ENCODE assay signal across 25 cellular contexts in the genomic region with DNA sequence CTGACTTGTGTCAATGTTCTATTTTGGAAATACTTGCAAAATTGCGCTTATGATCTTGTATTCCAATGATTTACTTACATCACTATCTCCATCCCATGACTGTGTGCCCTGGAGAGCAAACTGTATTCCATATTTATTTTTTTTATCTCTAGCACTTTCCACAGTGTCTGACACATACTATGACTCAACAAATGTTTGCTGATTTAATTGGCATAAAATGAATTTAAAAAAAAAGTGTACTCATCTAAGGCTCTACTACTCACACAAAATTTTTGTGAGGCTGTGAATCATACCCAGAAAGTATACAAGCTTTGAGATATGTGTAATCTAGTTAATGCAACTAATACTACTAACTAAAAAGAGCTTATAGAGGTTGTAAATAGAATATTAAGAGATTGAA.
A peak's percentile ranks its signal among the peaks of the same experiment; 100 is the strongest.
DNase-seq lines count a peak whose midpoint lies in the region; ATAC-seq, FAIRE-seq and TF ChIP-seq lines count a peak whose summit lies in the region.
"Had no signal": no experiment of that assay in that cellular context is flagged by ENCODE, and none has a peak within 500 bp of the region (broad histone marks: within the 10 kb centered on the region; RNA-seq: fewer than 3 reads in every experiment).

No MANE protein-coding gene starts in this region.

- TF ChIP-seq RAD21 in IMR-90 (IDR thresholded peaks at IDR 0.05; ENCODE audit: low read length): no peak

- no peak overlapping the region for H2BK5ac ChIP-seq in IMR-90 (ENCODE audit: low read depth, low read length, poor library complexity, severe bottlenecking)

- no peak overlapping the region for H2BK20ac ChIP-seq in IMR-90 (ENCODE audit: low read depth, low read length)

- H2BK120ac ChIP-seq in IMR-90 (ENCODE audit: low read depth, low read length): no peak overlapping the region

- H3K56ac ChIP-seq in IMR-90 (ENCODE audit: extremely low read depth, insufficient read depth, low read length): no peak overlapping the region

- no peak for FAIRE-seq in astrocyte (lab: Jason Lieb, UNC)
- FAIRE-seq: small intestine had no signal

- CTCF ChIA-PET in IMR-90 (lab: Yijun Ruan, JAX): no interaction called here

- peak overlapping the region; percentile 9 for H3K27ac Mint-ChIP-seq in astrocyte (ENCODE audit: unreplicated experiment)
- H3K27ac Mint-ChIP-seq: activated CD4-positive, alpha-beta T cell treated with anti-CD3 and anti-CD28 coated beads, Interleukin-2, amount 10 ng/mL, durations not matched to agents 7 days and 5 days; activated naive CD4-positive, alpha-beta T cell treated with anti-CD3 and anti-CD28 coated beads, Interleukin-2, amount 50 U/mL, for 24 hours; activated T-helper 1 cell treated with anti-CD3 and anti-CD28 coated beads, Interleukin-12 subunit alpha, Interleukin-12 subunit beta, Interleukin-2, Interleukin-4 antibody, amounts not matched to agents 30 ng/mL and 10 ng/mL and 1 ng/mL, durations not matched to agents 14 hours and 24 hours and 36 hours; B cell; GM23338; stimulated activated memory B cell treated with anti-CD40 and anti-IgM and Interleukin-4, amounts not matched to agents 10 μg/mL and 1 μg/mL and 100 μg/mL, for 72 hours had no signal

- H3K9ac ChIP-seq in IMR-90 (ENCODE audit: low read depth, low read length) (no peak overlapping the region), astrocyte (ENCODE audit: low read length) (no peak overlapping the region)
- H3K9ac ChIP-seq: SK-N-SH had no signal

- H3K9me3 ChIP-seq in IMR-90 (ENCODE audit: control insufficient read depth, insufficient read depth, low read length): no peaks in the 10 kb centered on the region
- no peaks in the 10 kb centered on the region for H3K9me3 ChIP-seq in astrocyte (ENCODE audit: insufficient read depth, low read depth, low read length)
- no peaks in the 10 kb centered on the region for H3K9me3 ChIP-seq in gastrocnemius medialis
- no peaks in the 10 kb centered on the region for H3K9me3 ChIP-seq in upper lobe of right lung
- H3K9me3 ChIP-seq: colonic mucosa, MG63, neutrophil, thoracic aorta had no signal

- H3K79me2 ChIP-seq in astrocyte (ENCODE audit: insufficient read depth, low read length): no peaks in the 10 kb centered on the region

- H3K79me1 ChIP-seq in IMR-90 (ENCODE audit: low read depth in 1 of 2, low read length in 2 of 2): no peaks in the 10 kb centered on the region

- no peaks in the 10 kb centered on the region for H3K27me3 Mint-ChIP-seq in astrocyte (ENCODE audit: low read depth, unreplicated experiment)
- H3K27me3 Mint-ChIP-seq: activated CD4-positive, alpha-beta T cell treated with anti-CD3 and anti-CD28 coated beads, Interleukin-2, amount 10 ng/mL, durations not matched to agents 7 days and 5 days; activated naive CD4-positive, alpha-beta T cell treated with anti-CD3 and anti-CD28 coated beads, Interleukin-2, amount 50 U/mL, for 24 hours; B cell; stimulated activated memory B cell treated with anti-CD40 and anti-IgM and Interleukin-4, amounts not matched to agents 10 μg/mL and 1 μg/mL and 100 μg/mL, for 72 hours had no signal

- no peak overlapping the region for H3K18ac ChIP-seq in IMR-90 (ENCODE audit: low read depth, low read length)

- no peak overlapping the region for H2BK15ac ChIP-seq in IMR-90 (ENCODE audit: low read depth, low read length)

- H3K36me3 ChIP-seq in IMR-90 (ENCODE audit: control insufficient read depth, insufficient read depth, low read length): no peaks in the 10 kb centered on the region
- H3K36me3 ChIP-seq in astrocyte (ENCODE audit: insufficient read depth, low read length): no peaks in the 10 kb centered on the region
- H3K36me3 ChIP-seq in gastrocnemius medialis: no peaks in the 10 kb centered on the region
- no peaks in the 10 kb centered on the region for H3K36me3 ChIP-seq in upper lobe of right lung
- H3K36me3 ChIP-seq: colonic mucosa, MG63, neutrophil, thoracic aorta had no signal

- no peak overlapping the region for H3K14ac ChIP-seq in IMR-90 (replicated peaks; ENCODE audit: low read depth, low read length)

- dilution Hi-C loops in IMR-90 (cut with HindIII; ENCODE audit: low sequenced_read_pairs, unreplicated experiment): no loop called here

- H2AK5ac ChIP-seq in IMR-90 (ENCODE audit: low read depth, low read length): no peak overlapping the region

- no peaks in the 10 kb centered on the region for H3K9me1 ChIP-seq in IMR-90 (ENCODE audit: insufficient read depth, low read length)

- H3K4me2 ChIP-seq in IMR-90 (ENCODE audit: low read depth, low read length): no peak overlapping the region
- no peak overlapping the region for H3K4me2 ChIP-seq in astrocyte (ENCODE audit: low read length)
- H3K4me2 ChIP-seq: GM23338, SK-N-SH had no signal

- no peaks in the 10 kb centered on the region for H3K36me3 Mint-ChIP-seq in astrocyte (ENCODE audit: low read depth, unreplicated experiment)
- H3K36me3 Mint-ChIP-seq: activated naive CD4-positive, alpha-beta T cell treated with anti-CD3 and anti-CD28 coated beads, Interleukin-2, amount 50 U/mL, for 24 hours; stimulated activated memory B cell treated with anti-CD40 and anti-IgM and Interleukin-4, amounts not matched to agents 10 μg/mL and 1 μg/mL and 100 μg/mL, for 72 hours had no signal

- POLR2A ChIA-PET in IMR-90 (lab: Charles Lee; ENCODE audit: unreplicated experiment): interaction anchor here (0.8 kb wide), 1 partner anchor 12 kb away, joined by 5 read pairs; no protein-coding TSS in a partner anchor

- H4K5ac ChIP-seq in IMR-90 (ENCODE audit: low read depth, low read length): no peak overlapping the region

- WGBS in IMR-90 (ENCODE audit: extremely low coverage in 2 of 2, insufficient read length in 1 of 2), 2 experiments: 80% methylated on average over 1 of the region's 1 CpG; no CpG with 5 or more reads in 1 of the 2 experiments

- H4K20me1 ChIP-seq in IMR-90 (ENCODE audit: insufficient read depth, low read length) (no peaks in the 10 kb centered on the region), astrocyte (ENCODE audit: insufficient read depth, low read length) (no peaks in the 10 kb centered on the region)

- H4K91ac ChIP-seq in IMR-90 (ENCODE audit: insufficient read depth, low read depth, low read length): no peak overlapping the region

- no peak overlapping the region for H3K4ac ChIP-seq in IMR-90 (ENCODE audit: low read depth, low read length)

- H3K9me3 Mint-ChIP-seq in astrocyte (ENCODE audit: unreplicated experiment): no peaks in the 10 kb centered on the region
- H3K9me3 Mint-ChIP-seq: activated CD4-positive, alpha-beta T cell treated with anti-CD3 and anti-CD28 coated beads, Interleukin-2, amount 10 ng/mL, durations not matched to agents 7 days and 5 days; activated naive CD4-positive, alpha-beta T cell treated with anti-CD3 and anti-CD28 coated beads, Interleukin-2, amount 50 U/mL, for 24 hours; GM23338 had no signal

- H3K4me1 ChIP-seq in IMR-90 (ENCODE audit: control insufficient read depth, insufficient read depth, low read length) (no peaks in the 10 kb centered on the region), astrocyte (ENCODE audit: insufficient read depth, low read length) (peaks cover 7% of the 10 kb centered on the region), gastrocnemius medialis (no peaks in the 10 kb centered on the region), upper lobe of right lung (no peaks in the 10 kb centered on the region)
- H3K4me1 ChIP-seq: colonic mucosa had no signal

- H3K27ac ChIP-seq in IMR-90 (ENCODE audit: insufficient read depth, low read length): no peak overlapping the region
- H3K27ac ChIP-seq in astrocyte (ENCODE audit: low read depth, low read length): no peak overlapping the region
- no peak overlapping the region for H3K27ac ChIP-seq in gastrocnemius medialis
- no peak overlapping the region for H3K27ac ChIP-seq in upper lobe of right lung
- H3K27ac ChIP-seq: colonic mucosa, neutrophil, thoracic aorta had no signal

- in situ Hi-C loops in IMR-90 (cut with MboI; ENCODE audit: low sequenced_read_pairs): no loop called here
- in situ Hi-C loops in gastrocnemius medialis (cut with MboI; ENCODE audit: low sequenced_read_pairs in 4 of 4): loop anchor here in 1 of 4 donors (25.0 kb wide), 1 partner anchor 154 kb away; no protein-coding TSS in a partner anchor

- DNase-seq in IMR-90 (peak; percentile 36), astrocyte (ENCODE audit: low read depth) (peak; percentile 74), fibroblast of villous mesenchyme (ENCODE audit: low read depth) (peak; percentile 1), superior temporal gyrus (ENCODE audit: extremely low spot score) (peak; percentile 62), gastrocnemius medialis (no peak), upper lobe of right lung (no peak), NCI-H1694 treated with DMSO at 0.1 percent for 48 hours (lab: John Stamatoyannopoulos, UW) (no peak)
- DNase-seq: activated CD4-positive, alpha-beta T cell treated with anti-CD3 and anti-CD28 coated beads, Interleukin-2, amount 10 ng/mL, durations not matched to agents 7 days and 5 days; colonic mucosa; DND-41; islet precursor cell; MG63; NCI-H1436; NCI-H524 treated with DMSO at 0.1 percent for 48 hours; SK-N-SH; small intestine; T-helper 2 cell had no signal

- no peak for TF ChIP-seq CTCF in IMR-90 (conservative IDR thresholded peaks at IDR 0.05; ENCODE audit: low read depth, low read length)
- TF ChIP-seq CTCF in astrocyte (IDR thresholded peaks at IDR 0.05; ENCODE audit: insufficient read depth, low read depth, low read length): no peak
- no peak for TF ChIP-seq CTCF in fibroblast of villous mesenchyme (IDR thresholded peaks at IDR 0.05; ENCODE audit: insufficient read depth, low read depth, low read length)
- no peak for TF ChIP-seq CTCF in gastrocnemius medialis (IDR thresholded peaks at IDR 0.05 in 4 of 5, conservative IDR thresholded peaks at IDR 0.05 in 1 of 5)
- TF ChIP-seq CTCF in upper lobe of right lung (IDR thresholded peaks at IDR 0.05): no peak

- H3K4me3 Mint-ChIP-seq in astrocyte (ENCODE audit: unreplicated experiment): no peak overlapping the region
- H3K4me3 Mint-ChIP-seq: activated CD4-positive, alpha-beta T cell treated with anti-CD3 and anti-CD28 coated beads, Interleukin-2, amount 10 ng/mL, durations not matched to agents 7 days and 5 days; activated naive CD4-positive, alpha-beta T cell treated with anti-CD3 and anti-CD28 coated beads, Interleukin-2, amount 50 U/mL, for 24 hours; activated T-helper 1 cell treated with anti-CD3 and anti-CD28 coated beads, Interleukin-12 subunit alpha, Interleukin-12 subunit beta, Interleukin-2, Interleukin-4 antibody, amounts not matched to agents 30 ng/mL and 10 ng/mL and 1 ng/mL, durations not matched to agents 14 hours and 24 hours and 36 hours; B cell; GM23338; stimulated activated memory B cell treated with anti-CD40 and anti-IgM and Interleukin-4, amounts not matched to agents 10 μg/mL and 1 μg/mL and 100 μg/mL, for 72 hours had no signal

- no peak; the same call in 1 of the 2 replicates for ATAC-seq in IMR-90 (ENCODE audit: low read depth)
- ATAC-seq in gastrocnemius medialis: no peak
- no peak for ATAC-seq in upper lobe of right lung
- ATAC-seq: GM23338; stimulated activated memory B cell treated with anti-CD40 and anti-IgM and Interleukin-4, amounts not matched to agents 10 μg/mL and 1 μg/mL and 100 μg/mL, for 72 hours had no signal

- TF ChIP-seq POLR2A in IMR-90 (IDR thresholded peaks at IDR 0.05; ENCODE audit: low read depth, low read length) (no peak), gastrocnemius medialis (IDR thresholded peaks at IDR 0.05) (no peak)

- intact Hi-C loops in IMR-90 (cut with micrococcal nuclease) (no loop called here), gastrocnemius medialis (cut with DNase I; ENCODE audit: low total_unique reads) (no loop called here), upper lobe of right lung (cut with DNase I) (no loop called here)

- no peaks in the 10 kb centered on the region for H3K27me3 ChIP-seq in IMR-90 (ENCODE audit: control insufficient read depth, insufficient read depth, low read length)
- no peaks in the 10 kb centered on the region for H3K27me3 ChIP-seq in astrocyte (ENCODE audit: insufficient read depth, low read length)
- H3K27me3 ChIP-seq in gastrocnemius medialis: no peaks in the 10 kb centered on the region
- no peaks in the 10 kb centered on the region for H3K27me3 ChIP-seq in upper lobe of right lung
- H3K27me3 ChIP-seq: colonic mucosa, MG63, neutrophil had no signal

- no peak overlapping the region for H2AFZ ChIP-seq in IMR-90 (replicated peaks; ENCODE audit: low read length, poor library complexity)
- no peak overlapping the region for H2AFZ ChIP-seq in astrocyte (ENCODE audit: low read depth, low read length)
- H2AFZ ChIP-seq: GM23338 had no signal

- no peak overlapping the region for H4K8ac ChIP-seq in IMR-90 (ENCODE audit: low read depth in 2 of 2, low read length in 2 of 2)

- H3K4me1 Mint-ChIP-seq in astrocyte (ENCODE audit: low read depth, unreplicated experiment): peaks cover 5% of the 10 kb centered on the region
- H3K4me1 Mint-ChIP-seq: activated CD4-positive, alpha-beta T cell treated with anti-CD3 and anti-CD28 coated beads, Interleukin-2, amount 10 ng/mL, durations not matched to agents 7 days and 5 days; activated naive CD4-positive, alpha-beta T cell treated with anti-CD3 and anti-CD28 coated beads, Interleukin-2, amount 50 U/mL, for 24 hours; B cell; GM23338; stimulated activated memory B cell treated with anti-CD40 and anti-IgM and Interleukin-4, amounts not matched to agents 10 μg/mL and 1 μg/mL and 100 μg/mL, for 72 hours had no signal

- no peak overlapping the region for H2AK9ac ChIP-seq in IMR-90 (replicated peaks; ENCODE audit: low read depth, low read length, poor library complexity)

- H3K23ac ChIP-seq in IMR-90 (ENCODE audit: low read depth, low read length): no peak overlapping the region

- H3K4me3 ChIP-seq in IMR-90 (ENCODE audit: insufficient read depth, low read depth, low read length): no peak overlapping the region
- H3K4me3 ChIP-seq in astrocyte (ENCODE audit: insufficient read depth, low read depth, low read length): no peak overlapping the region
- H3K4me3 ChIP-seq in fibroblast of villous mesenchyme (ENCODE audit: low read depth, low read length): no peak overlapping the region
- H3K4me3 ChIP-seq in gastrocnemius medialis: no peak overlapping the region
- no peak overlapping the region for H3K4me3 ChIP-seq in upper lobe of right lung
- H3K4me3 ChIP-seq: colonic mucosa, GM23338, lung, MG63, thoracic aorta had no signal

- BruUV-seq in IMR-90 (replicated peaks; lab: Mats Ljungman, UMichigan): no TSS peak

Comparison
In these comparisons a context has a peak if more than half of its experiments do, and no peak if none do; other contexts are left out.
1. DNase-seq: peak in IMR-90 (single experiment), astrocyte (single experiment), fibroblast of villous mesenchyme (single experiment) and superior temporal gyrus (single experiment); none in gastrocnemius medialis (0 of 2), upper lobe of right lung (single experiment) and NCI-H1694 treated with DMSO at 0.1 percent for 48 hours (single experiment).